Comparison of ENCODE assay signal across 18 cellular contexts in genomic region chr17:77724876-77725615, GRCh38.
DNase-seq lines count a peak whose midpoint lies in the region; ATAC-seq and TF ChIP-seq lines count a peak whose summit lies in the region.
"Had no signal": no experiment of that assay in that cellular context is flagged by ENCODE, and none has a peak within 500 bp of the region (broad histone marks: within the 10 kb centered on the region; RNA-seq: fewer than 3 reads in every experiment).

No MANE protein-coding gene starts in this region.

- H3K27ac ChIP-seq in VCaP (peak overlapping the region; percentile 22; the same call in 1 of the 2 replicates), ovary (no peak overlapping the region)
- H3K27ac ChIP-seq: thoracic aorta had no signal

- no peak for TF ChIP-seq EP300 in ovary (IDR thresholded peaks at IDR 0.05)

- intact Hi-C loops in ovary (cut with DNase I) = no loop called here
- intact Hi-C loops in cardiac septum (cut with DNase I) = loop anchor here (5.0 kb wide), 1 partner anchor 38 kb away; no protein-coding TSS in a partner anchor

- no peaks in the 10 kb centered on the region for H3K9me3 ChIP-seq in ovary
- H3K9me3 ChIP-seq: thoracic aorta had no signal

- no peak for TF ChIP-seq CTCF in VCaP (conservative IDR thresholded peaks at IDR 0.05)
- TF ChIP-seq CTCF in ovary (IDR thresholded peaks at IDR 0.05) = no peak

- no peak overlapping the region for H3K4me3 Mint-ChIP-seq in stimulated activated naive B cell treated with anti-CD40 and anti-IgM and Interleukin-4, amounts not matched to agents 10 μg/mL and 1 μg/mL and 100 μg/mL, for 72 hours
- H3K4me3 Mint-ChIP-seq: activated naive CD8-positive, alpha-beta T cell treated with anti-CD3 and anti-CD28 coated beads, Interleukin-2, amount 10 ng/mL, durations not matched to agents 7 days and 5 days; central memory CD8-positive, alpha-beta T cell had no signal

- TF ChIP-seq POLR2A in ovary (IDR thresholded peaks at IDR 0.05) = no peak

- peak; percentile 86 to 93 for ATAC-seq in stimulated activated naive B cell treated with anti-CD40 and anti-IgM and Interleukin-4, amounts not matched to agents 10 μg/mL and 1 μg/mL and 100 μg/mL, for 72 hours (replicated peaks)

- H3K4me3 ChIP-seq in ovary = no peak overlapping the region
- H3K4me3 ChIP-seq: lung, thoracic aorta had no signal

- no peak overlapping the region for H3K27ac Mint-ChIP-seq in stimulated activated naive B cell treated with anti-CD40 and anti-IgM and Interleukin-4, amounts not matched to agents 10 μg/mL and 1 μg/mL and 100 μg/mL, for 72 hours
- H3K27ac Mint-ChIP-seq: activated naive CD8-positive, alpha-beta T cell treated with anti-CD3 and anti-CD28 coated beads, Interleukin-2, amount 10 ng/mL, durations not matched to agents 7 days and 5 days had no signal

- no peaks in the 10 kb centered on the region for H3K36me3 Mint-ChIP-seq in stimulated activated naive B cell treated with anti-CD40 and anti-IgM and Interleukin-4, amounts not matched to agents 10 μg/mL and 1 μg/mL and 100 μg/mL, for 72 hours
- H3K36me3 Mint-ChIP-seq: activated naive CD8-positive, alpha-beta T cell treated with anti-CD3 and anti-CD28 coated beads, Interleukin-2, amount 10 ng/mL, durations not matched to agents 7 days and 5 days had no signal

- H3K9me3 Mint-ChIP-seq in stimulated activated naive B cell treated with anti-CD40 and anti-IgM and Interleukin-4, amounts not matched to agents 10 μg/mL and 1 μg/mL and 100 μg/mL, for 72 hours = no peaks in the 10 kb centered on the region
- H3K9me3 Mint-ChIP-seq: activated naive CD8-positive, alpha-beta T cell treated with anti-CD3 and anti-CD28 coated beads, Interleukin-2, amount 10 ng/mL, durations not matched to agents 7 days and 5 days; central memory CD8-positive, alpha-beta T cell had no signal

- H3K4me1 ChIP-seq in ovary (ENCODE audit: insufficient read depth) = no peaks in the 10 kb centered on the region

- 84 to 93% (median 87%) methylated on average over 27 to 28 of the region's 28 CpGs for WGBS in ovary, 3 donors

- no peaks in the 10 kb centered on the region for H3K27me3 ChIP-seq in ovary

- peaks cover 10 to 11% of the 10 kb centered on the region in 2 donors for H3K4me1 Mint-ChIP-seq in stimulated activated naive B cell treated with anti-CD40 and anti-IgM and Interleukin-4, amounts not matched to agents 10 μg/mL and 1 μg/mL and 100 μg/mL, for 72 hours
- H3K4me1 Mint-ChIP-seq: activated naive CD8-positive, alpha-beta T cell treated with anti-CD3 and anti-CD28 coated beads, Interleukin-2, amount 10 ng/mL, durations not matched to agents 7 days and 5 days had no signal

- DNase-seq in NCI-H1436 (lab: John Stamatoyannopoulos, UW) (peak; percentile 68), NCI-H1436 treated with DMSO at 0.1 percent for 48 hours (lab: John Stamatoyannopoulos, UW) (no peak), NCI-H187 (lab: John Stamatoyannopoulos, UW) (peak; percentile 77 to 88), activated gamma-delta T cell (lab: John Stamatoyannopoulos, UW) (no peak), ovary (no peak), cardiac septum (ENCODE audit: low spot score) (no peak)
- DNase-seq in stimulated activated naive B cell treated with anti-CD40 and anti-IgM and Interleukin-4, amounts not matched to agents 10 μg/mL and 1 μg/mL and 100 μg/mL, for 72 hours = peak; percentile 34
- DNase-seq: 8988T; activated naive CD8-positive, alpha-beta T cell treated with anti-CD3 and anti-CD28 coated beads, Interleukin-2, amount 10 ng/mL, durations not matched to agents 7 days and 5 days; Calu3; erythroblast; hippocampal formation; NCI-H1694 treated with DMSO at 0.1 percent for 48 hours; small intestine had no signal

- no peaks in the 10 kb centered on the region for H3K36me3 ChIP-seq in ovary
- H3K36me3 ChIP-seq: thoracic aorta had no signal

- H3K27me3 Mint-ChIP-seq in stimulated activated naive B cell treated with anti-CD40 and anti-IgM and Interleukin-4, amounts not matched to agents 10 μg/mL and 1 μg/mL and 100 μg/mL, for 72 hours = peaks cover 39 to 46% of the 10 kb centered on the region in 2 donors

Comparison
In these comparisons a context has a peak if more than half of its experiments do, and no peak if none do; other contexts are left out.
1. DNase-seq: peak in NCI-H1436 (single experiment), NCI-H187 (2 of 2) and stimulated activated naive B cell treated with anti-CD40 and anti-IgM and Interleukin-4, amounts not matched to agents 10 μg/mL and 1 μg/mL and 100 μg/mL, for 72 hours (single experiment); none in NCI-H1436 treated with DMSO at 0.1 percent for 48 hours (single experiment), activated gamma-delta T cell (single experiment), ovary (0 of 5) and cardiac septum (single experiment).